ENCODE assay signal across 39 cellular contexts in the genomic region with DNA sequence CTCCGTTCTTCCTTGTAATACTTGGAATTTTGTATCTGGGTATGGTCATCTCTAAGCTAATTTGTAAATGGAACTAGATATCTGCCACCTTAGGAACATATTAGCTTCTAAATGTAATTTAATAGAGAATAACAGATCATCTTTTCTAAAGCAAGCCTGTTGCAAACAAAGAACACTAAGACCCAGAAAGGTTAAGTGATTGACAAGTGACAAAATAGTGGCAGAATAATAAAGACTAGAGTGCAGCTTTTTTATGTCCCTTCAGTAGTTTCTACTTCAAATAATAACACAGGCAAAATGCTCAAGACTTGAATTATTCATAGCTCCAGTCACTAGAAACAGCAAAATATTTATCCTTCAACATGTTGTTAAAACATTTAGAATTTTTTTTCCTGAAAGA.
"Had no signal": no experiment of that assay in that cellular context is flagged by ENCODE, and none has a peak within 500 bp of the region (broad histone marks: within the 10 kb centered on the region; RNA-seq: fewer than 3 reads in every experiment).

No MANE protein-coding gene starts in this region.

- H3K36me3 Mint-ChIP-seq: activated naive CD4-positive, alpha-beta T cell treated with anti-CD3 and anti-CD28 coated beads, Interleukin-2, amount 10 ng/mL, durations not matched to agents 7 days and 5 days; activated naive CD4-positive, alpha-beta T cell treated with anti-CD3 and anti-CD28 coated beads, Interleukin-2, amount 50 U/mL, for 24 hours; activated naive CD4-positive, alpha-beta T cell treated with anti-CD3 and anti-CD28 coated beads, Interleukin-2, amount 50 U/mL, for 72 hours; activated naive CD8-positive, alpha-beta T cell; activated naive CD8-positive, alpha-beta T cell treated with anti-CD3 and anti-CD28 coated beads for 36 hours; activated naive CD8-positive, alpha-beta T cell treated with anti-CD3 and anti-CD28 coated beads, Interleukin-2, amount 10 ng/mL, durations not matched to agents 7 days and 5 days; brain had no signal

- H3K36me3 ChIP-seq: adrenal gland, ascending aorta, brain microvascular endothelial cell, breast epithelium, cardiac muscle cell had no signal

- H3K27ac ChIP-seq: adrenal gland, ascending aorta, body of pancreas, brain microvascular endothelial cell, breast epithelium, cardiac muscle cell had no signal

- H3K27ac Mint-ChIP-seq: activated naive CD4-positive, alpha-beta T cell treated with anti-CD3 and anti-CD28 coated beads for 36 hours; activated naive CD4-positive, alpha-beta T cell treated with anti-CD3 and anti-CD28 coated beads, Interleukin-2, amount 10 ng/mL, durations not matched to agents 7 days and 5 days; activated naive CD4-positive, alpha-beta T cell treated with anti-CD3 and anti-CD28 coated beads, Interleukin-2, amount 50 U/mL, for 24 hours; activated naive CD4-positive, alpha-beta T cell treated with anti-CD3 and anti-CD28 coated beads, Interleukin-2, amount 50 U/mL, for 72 hours; activated naive CD8-positive, alpha-beta T cell; activated naive CD8-positive, alpha-beta T cell treated with anti-CD3 and anti-CD28 coated beads for 36 hours; activated naive CD8-positive, alpha-beta T cell treated with anti-CD3 and anti-CD28 coated beads, Interleukin-2, amount 10 ng/mL, durations not matched to agents 7 days and 5 days; activated naive CD8-positive, alpha-beta T cell treated with anti-CD3 and anti-CD28 coated beads, Interleukin-2, amount 50 U/mL, for 24 hours; activated T-cell treated with anti-CD3 and anti-CD28 coated beads, Interleukin-2, amount 50 U/mL, for 24 hours; activated T-cell treated with anti-CD3 and anti-CD28 coated beads, Interleukin-2, amount 50 U/mL, for 72 hours; activated T-helper 1 cell treated with anti-CD3 and anti-CD28 coated beads, Interleukin-12 subunit alpha, Interleukin-12 subunit beta, Interleukin-2, Interleukin-4 antibody, amounts not matched to agents 30 ng/mL and 10 ng/mL and 1 ng/mL, durations not matched to agents 14 hours and 24 hours and 36 hours; activated T-helper 17 cell treated with anti-CD3 and anti-CD28 coated beads, Interleukin-2, amount 50 U/mL, for 72 hours; activated T-helper 2 cell treated with anti-CD3 and anti-CD28 coated beads, Interferon-gamma antibody, Interleukin-2, Interleukin-4, amounts not matched to agents 10 μg/mL and 5 μg/mL and 100 μg/mL, durations not matched to agents 14 hours and 24 hours and 36 hours had no signal

- H3K4me1 ChIP-seq: adrenal gland, body of pancreas, breast epithelium had no signal

- H3K9me3 Mint-ChIP-seq: activated naive CD4-positive, alpha-beta T cell treated with anti-CD3 and anti-CD28 coated beads for 36 hours; activated naive CD4-positive, alpha-beta T cell treated with anti-CD3 and anti-CD28 coated beads, Interleukin-2, amount 10 ng/mL, durations not matched to agents 7 days and 5 days; activated naive CD4-positive, alpha-beta T cell treated with anti-CD3 and anti-CD28 coated beads, Interleukin-2, amount 50 U/mL, for 24 hours; activated naive CD4-positive, alpha-beta T cell treated with anti-CD3 and anti-CD28 coated beads, Interleukin-2, amount 50 U/mL, for 72 hours; activated naive CD8-positive, alpha-beta T cell treated with anti-CD3 and anti-CD28 coated beads for 36 hours; activated naive CD8-positive, alpha-beta T cell treated with anti-CD3 and anti-CD28 coated beads, Interleukin-2, amount 10 ng/mL, durations not matched to agents 7 days and 5 days; activated naive CD8-positive, alpha-beta T cell treated with anti-CD3 and anti-CD28 coated beads, Interleukin-2, amount 50 U/mL, for 24 hours; activated T-cell treated with anti-CD3 and anti-CD28 coated beads, Interleukin-2, amount 50 U/mL, for 24 hours; activated T-cell treated with anti-CD3 and anti-CD28 coated beads, Interleukin-2, amount 50 U/mL, for 4 hours; activated T-cell treated with anti-CD3 and anti-CD28 coated beads, Interleukin-2, amount 50 U/mL, for 72 hours; activated T-helper 1 cell treated with anti-CD3 and anti-CD28 coated beads, Interleukin-12 subunit alpha, Interleukin-12 subunit beta, Interleukin-2, Interleukin-4 antibody, amounts not matched to agents 30 ng/mL and 10 ng/mL and 1 ng/mL, durations not matched to agents 14 hours and 24 hours and 36 hours; activated T-helper 17 cell treated with anti-CD3 and anti-CD28 coated beads, Interleukin-2, amount 50 U/mL, for 72 hours; activated T-helper 2 cell treated with anti-CD3 and anti-CD28 coated beads, Interferon-gamma antibody, Interleukin-2, Interleukin-4, amounts not matched to agents 10 μg/mL and 5 μg/mL and 100 μg/mL, durations not matched to agents 14 hours and 24 hours and 36 hours; brain; central memory CD8-positive, alpha-beta T cell had no signal

- H3K4me3 Mint-ChIP-seq: activated naive CD4-positive, alpha-beta T cell treated with anti-CD3 and anti-CD28 coated beads for 36 hours; activated naive CD4-positive, alpha-beta T cell treated with anti-CD3 and anti-CD28 coated beads, Interleukin-2, amount 10 ng/mL, durations not matched to agents 7 days and 5 days; activated naive CD4-positive, alpha-beta T cell treated with anti-CD3 and anti-CD28 coated beads, Interleukin-2, amount 50 U/mL, for 24 hours; activated naive CD8-positive, alpha-beta T cell; activated naive CD8-positive, alpha-beta T cell treated with anti-CD3 and anti-CD28 coated beads for 36 hours; activated naive CD8-positive, alpha-beta T cell treated with anti-CD3 and anti-CD28 coated beads, Interleukin-2, amount 10 ng/mL, durations not matched to agents 7 days and 5 days; activated naive CD8-positive, alpha-beta T cell treated with anti-CD3 and anti-CD28 coated beads, Interleukin-2, amount 50 U/mL, for 24 hours; activated T-cell treated with anti-CD3 and anti-CD28 coated beads, Interleukin-2, amount 50 U/mL, for 24 hours; activated T-cell treated with anti-CD3 and anti-CD28 coated beads, Interleukin-2, amount 50 U/mL, for 4 hours; activated T-cell treated with anti-CD3 and anti-CD28 coated beads, Interleukin-2, amount 50 U/mL, for 72 hours; activated T-helper 1 cell treated with anti-CD3 and anti-CD28 coated beads, Interleukin-12 subunit alpha, Interleukin-12 subunit beta, Interleukin-2, Interleukin-4 antibody, amounts not matched to agents 30 ng/mL and 10 ng/mL and 1 ng/mL, durations not matched to agents 14 hours and 24 hours and 36 hours; activated T-helper 17 cell treated with anti-CD3 and anti-CD28 coated beads, Interleukin-2, amount 50 U/mL, for 72 hours; brain; central memory CD8-positive, alpha-beta T cell had no signal

- H3K9me3 ChIP-seq: adrenal gland, ascending aorta, body of pancreas, breast epithelium had no signal

- H3K27me3 ChIP-seq: adrenal gland, ascending aorta, body of pancreas, brain microvascular endothelial cell, breast epithelium, cardiac muscle cell had no signal

- FAIRE-seq: astrocyte, bronchial epithelial cell had no signal

- H3K4me3 ChIP-seq: adrenal gland, ascending aorta, body of pancreas, breast epithelium, cardiac muscle cell had no signal

- H3K4me1 Mint-ChIP-seq: activated naive CD4-positive, alpha-beta T cell treated with anti-CD3 and anti-CD28 coated beads, Interleukin-2, amount 10 ng/mL, durations not matched to agents 7 days and 5 days; activated naive CD4-positive, alpha-beta T cell treated with anti-CD3 and anti-CD28 coated beads, Interleukin-2, amount 50 U/mL, for 24 hours; activated naive CD8-positive, alpha-beta T cell treated with anti-CD3 and anti-CD28 coated beads for 36 hours; activated naive CD8-positive, alpha-beta T cell treated with anti-CD3 and anti-CD28 coated beads, Interleukin-2, amount 10 ng/mL, durations not matched to agents 7 days and 5 days; activated naive CD8-positive, alpha-beta T cell treated with anti-CD3 and anti-CD28 coated beads, Interleukin-2, amount 50 U/mL, for 24 hours; activated T-helper 17 cell treated with anti-CD3 and anti-CD28 coated beads, Interleukin-2, amount 50 U/mL, for 72 hours; central memory CD8-positive, alpha-beta T cell had no signal

- ATAC-seq: activated naive CD4-positive, alpha-beta T cell treated with anti-CD3 and anti-CD28 coated beads, Interleukin-2, amount 50 U/mL, for 72 hours; activated naive CD8-positive, alpha-beta T cell treated with anti-CD3 and anti-CD28 coated beads, Interleukin-2, amount 50 U/mL, for 24 hours; activated T-cell treated with anti-CD3 and anti-CD28 coated beads, Interleukin-2, amount 50 U/mL, for 4 hours; activated T-cell treated with anti-CD3 and anti-CD28 coated beads, Interleukin-2, amount 50 U/mL, for 72 hours; activated T-helper 17 cell treated with anti-CD3 and anti-CD28 coated beads, Interleukin-2, amount 50 U/mL, for 72 hours; body of pancreas had no signal

- DNase-seq: activated effector memory CD4-positive, alpha-beta T cell treated with anti-CD3 and anti-CD28 coated beads, Interleukin-2, amount 50 U/mL, for 16 hours; activated effector memory CD4-positive, alpha-beta T cell treated with Interleukin-2 at 50 U/mL for 16 hours; activated gamma-delta T cell; activated gamma-delta T cell treated with Interleukin-2 at 50 U/mL for 16 hours; activated naive CD4-positive, alpha-beta T cell; activated naive CD4-positive, alpha-beta T cell treated with anti-CD3 and anti-CD28 coated beads for 36 hours; activated naive CD4-positive, alpha-beta T cell treated with anti-CD3 and anti-CD28 coated beads, Interleukin-2, amount 10 ng/mL, durations not matched to agents 7 days and 5 days; activated naive CD4-positive, alpha-beta T cell treated with anti-CD3 and anti-CD28 coated beads, Interleukin-2, amount 50 U/mL, for 16 hours; activated naive CD4-positive, alpha-beta T cell treated with Interleukin-2 at 50 U/mL for 16 hours; activated naive CD8-positive, alpha-beta T cell treated with anti-CD3 and anti-CD28 coated beads for 36 hours; activated naive CD8-positive, alpha-beta T cell treated with anti-CD3 and anti-CD28 coated beads, Interleukin-2, amount 10 ng/mL, durations not matched to agents 7 days and 5 days; activated naive CD8-positive, alpha-beta T cell treated with anti-CD3 and anti-CD28 coated beads, Interleukin-2, amount 50 U/mL, for 24 hours; activated T-cell treated with anti-CD3 and anti-CD28 coated beads, Interleukin-2, amount 50 U/mL, for 24 hours; activated T-cell treated with anti-CD3 and anti-CD28 coated beads, Interleukin-2, amount 50 U/mL, for 4 hours; activated T-cell treated with anti-CD3 and anti-CD28 coated beads, Interleukin-2, amount 50 U/mL, for 48 hours; activated T-cell treated with anti-CD3 and anti-CD28 coated beads, Interleukin-2, amount 50 U/mL, for 72 hours; adrenal gland; amniotic stem cell; amygdala; anterior cingulate cortex; aorta; body of pancreas; brain microvascular endothelial cell; caudate nucleus; central memory CD4-positive, alpha-beta T cell; cerebellar nuclear complex had no signal
